Comparison of ENCODE assay signal across 17 cellular contexts in the genomic region with DNA sequence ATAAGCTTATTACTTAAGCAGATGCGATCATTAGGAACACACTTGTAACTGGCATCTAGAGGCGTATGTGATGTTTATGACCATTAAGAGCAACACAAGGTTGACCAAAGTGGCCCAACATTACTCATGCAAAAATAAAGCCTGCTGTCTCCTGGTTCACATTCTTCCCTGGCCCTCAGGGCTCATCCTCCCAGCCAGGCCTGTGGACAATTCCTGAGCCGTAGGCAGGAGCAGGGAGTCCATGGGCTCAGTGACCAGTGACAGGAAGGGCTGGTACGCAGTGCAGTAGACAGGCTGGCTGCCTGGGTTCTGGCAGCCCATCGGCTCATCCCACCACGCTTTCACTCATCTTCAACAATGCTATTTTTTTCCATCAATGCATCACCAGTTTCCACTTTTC.
DNase-seq lines count a peak whose midpoint lies in the region; ATAC-seq and TF ChIP-seq lines count a peak whose summit lies in the region.
"Had no signal": no experiment of that assay in that cellular context is flagged by ENCODE, and none has a peak within 500 bp of the region (broad histone marks: within the 10 kb centered on the region; RNA-seq: fewer than 3 reads in every experiment).

No MANE protein-coding gene starts in this region.

- peaks cover 3% of the 10 kb centered on the region for H3K4me1 ChIP-seq in CD4-positive, CD25-positive, alpha-beta regulatory T cell (ENCODE audit: control insufficient read depth, insufficient read depth, low read length, poor library complexity, severe bottlenecking)

- no peak for ATAC-seq in CD4-positive, CD25-positive, alpha-beta regulatory T cell (ENCODE audit: low read depth in 2 of 2)
- no peak for ATAC-seq in CD4-positive, alpha-beta T cell (ENCODE audit: poor library complexity)
- no peak for ATAC-seq in T-helper 17 cell
- ATAC-seq in esophagus mucosa = no peak
- ATAC-seq: GM12878 had no signal

- no peak overlapping the region for H3K4me3 ChIP-seq in CD4-positive, CD25-positive, alpha-beta regulatory T cell (ENCODE audit: low read depth, low read length)
- H3K4me3 ChIP-seq: GM12878, SJSA1 had no signal

- peak overlapping the region in 2 of 3 donors; percentile 61 to 86 for H3K27ac Mint-ChIP-seq in CD4-positive, CD25-positive, alpha-beta regulatory T cell
- H3K27ac Mint-ChIP-seq in CD4-positive, alpha-beta T cell = peak overlapping the region; percentile 85
- H3K27ac Mint-ChIP-seq in T-helper 17 cell = peak overlapping the region; percentile 16
- peak overlapping the region; percentile 62 for H3K27ac Mint-ChIP-seq in nephron progenitor cell
- H3K27ac Mint-ChIP-seq: B cell had no signal

- no peaks in the 10 kb centered on the region for H3K27me3 Mint-ChIP-seq in CD4-positive, CD25-positive, alpha-beta regulatory T cell
- H3K27me3 Mint-ChIP-seq in CD4-positive, alpha-beta T cell = no peaks in the 10 kb centered on the region
- H3K27me3 Mint-ChIP-seq in T-helper 17 cell = no peaks in the 10 kb centered on the region
- H3K27me3 Mint-ChIP-seq in nephron progenitor cell (ENCODE audit: low read depth, poor library complexity) = no peaks in the 10 kb centered on the region
- H3K27me3 Mint-ChIP-seq: B cell had no signal

- H3K36me3 Mint-ChIP-seq in CD4-positive, CD25-positive, alpha-beta regulatory T cell = peaks cover 32% of the 10 kb centered on the region
- H3K36me3 Mint-ChIP-seq in CD4-positive, alpha-beta T cell (ENCODE audit: low read depth) = peaks cover 86% of the 10 kb centered on the region
- H3K36me3 Mint-ChIP-seq in T-helper 17 cell (ENCODE audit: low read depth) (peaks cover 2% of the 10 kb centered on the region), nephron progenitor cell (ENCODE audit: low read depth) (peaks cover 54% of the 10 kb centered on the region)

- no peak overlapping the region for H3K4me3 Mint-ChIP-seq in CD4-positive, CD25-positive, alpha-beta regulatory T cell
- H3K4me3 Mint-ChIP-seq in CD4-positive, alpha-beta T cell = no peak overlapping the region
- no peak overlapping the region for H3K4me3 Mint-ChIP-seq in T-helper 17 cell
- H3K4me3 Mint-ChIP-seq in nephron progenitor cell = no peak overlapping the region
- H3K4me3 Mint-ChIP-seq: B cell had no signal

- peaks cover 67% of the 10 kb centered on the region for H3K36me3 ChIP-seq in CD4-positive, CD25-positive, alpha-beta regulatory T cell (ENCODE audit: control insufficient read depth, insufficient read depth, low read length)

- POLR2A ChIA-PET in CD4-positive, alpha-beta T cell (lab: Charles Lee) = no interaction called here

- H3K27me3 ChIP-seq in CD4-positive, CD25-positive, alpha-beta regulatory T cell (ENCODE audit: control insufficient read depth, insufficient read depth, low read length) = no peaks in the 10 kb centered on the region
- no peaks in the 10 kb centered on the region for H3K27me3 ChIP-seq in CD4-positive, alpha-beta T cell (ENCODE audit: control insufficient read depth, insufficient read depth, low read length)
- H3K27me3 ChIP-seq: SJSA1 had no signal

- no peak for TF ChIP-seq CTCF in CD4-positive, alpha-beta T cell (IDR thresholded peaks at IDR 0.05)
- no peak for TF ChIP-seq CTCF in nephron progenitor cell (IDR thresholded peaks at IDR 0.05)

- H3K4me1 Mint-ChIP-seq in CD4-positive, CD25-positive, alpha-beta regulatory T cell = peaks cover under 1 to 31% (median 24%) of the 10 kb centered on the region in 4 donors
- peaks cover 41% of the 10 kb centered on the region for H3K4me1 Mint-ChIP-seq in CD4-positive, alpha-beta T cell (ENCODE audit: low read depth)
- H3K4me1 Mint-ChIP-seq in T-helper 17 cell = peaks cover 22% of the 10 kb centered on the region
- peaks cover 67% of the 10 kb centered on the region for H3K4me1 Mint-ChIP-seq in nephron progenitor cell

- CTCF ChIA-PET in CD4-positive, alpha-beta T cell (lab: Charles Lee) = interaction anchor here (1.0 kb wide), 2 partner anchors 25 to 70 kb away, joined by 3 read pairs; no protein-coding TSS in a partner anchor

- peaks cover 0 to 1% (median 0%) of the 10 kb centered on the region in 7 donors for H3K9me3 Mint-ChIP-seq in CD4-positive, CD25-positive, alpha-beta regulatory T cell
- no peaks in the 10 kb centered on the region for H3K9me3 Mint-ChIP-seq in CD4-positive, alpha-beta T cell
- H3K9me3 Mint-ChIP-seq in nephron progenitor cell = no peaks in the 10 kb centered on the region

- intact Hi-C loops in CD4-positive, alpha-beta T cell (cut with DNase I, micrococcal nuclease) = no loop called here

- H3K27ac ChIP-seq in CD4-positive, CD25-positive, alpha-beta regulatory T cell (ENCODE audit: insufficient read depth, low read length, poor library complexity, severe bottlenecking) = no peak overlapping the region
- H3K27ac ChIP-seq in CD4-positive, alpha-beta T cell (ENCODE audit: low read depth, low read length) = no peak overlapping the region
- H3K27ac ChIP-seq: HL-60, SJSA1 had no signal

- DNase-seq in CD4-positive, CD25-positive, alpha-beta regulatory T cell = no peak
- DNase-seq in CD4-positive, alpha-beta T cell = no peak
- DNase-seq in T-helper 17 cell (no peak), nephron progenitor cell (no peak), SKM-1 treated with dmso at 0.1 percent for 144 hours (lab: John Stamatoyannopoulos, UW; ENCODE audit: unreplicated experiment) (no peak)
- DNase-seq in stimulated activated CD4-positive, alpha-beta T cell treated with anti-CD3 and anti-CD28 coated beads, Interleukin-15, amount 100 ng/mL, for 24 hours = no peak
- DNase-seq: DMS79 treated with DMSO at 0.1 percent for 48 hours, GDM1, NCI-H1105 treated with DMSO at 0.1 percent for 48 hours, NCI-H1694 treated with DMSO at 0.1 percent for 48 hours, NCI-H2107, NCI-H526 treated with DMSO at 0.1 percent for 48 hours had no signal

- H3K9me3 ChIP-seq in CD4-positive, CD25-positive, alpha-beta regulatory T cell (ENCODE audit: control insufficient read depth in 2 of 2, low read length in 2 of 2) = no peaks in the 10 kb centered on the region
- no peaks in the 10 kb centered on the region for H3K9me3 ChIP-seq in CD4-positive, alpha-beta T cell (ENCODE audit: control insufficient read depth, low read length)
- H3K9me3 ChIP-seq in T-helper 17 cell (ENCODE audit: control insufficient read depth, low read length, poor library complexity, severe bottlenecking) = no peaks in the 10 kb centered on the region

Comparison
In these comparisons a context has a peak if more than half of its experiments do, and no peak if none do; other contexts are left out.
1. H3K27ac Mint-ChIP-seq: peak in every context shown above with its lines; median percentile 85 in CD4-positive, alpha-beta T cell; 74 in CD4-positive, CD25-positive, alpha-beta regulatory T cell; 62 in nephron progenitor cell; 16 in T-helper 17 cell.